8 cellular contexts compared by ENCODE assay signal in genomic region chr21:34804608-34805007, GRCh38.
DNase-seq lines count a peak whose midpoint lies in the region; ATAC-seq and TF ChIP-seq lines count a peak whose summit lies in the region.
"Not testable (repeated sequence)": the region's sequence is repeated elsewhere in the genome, so short reads cannot be mapped to it uniquely, and the experiment has no call there.

No MANE protein-coding gene starts in this region.

- H3K9ac ChIP-seq in BLaER1 treated with 17β-estradiol and CSF1 and Interleukin-3, amounts not matched to agents 10 nM and 100 nM = peak overlapping the region in 4 of 11 experiments; percentile 7 to 40 (median 32); a peak in 3 of 22 replicates

- H3K4me1 Mint-ChIP-seq in Calu3 (ENCODE audit: low read depth, unreplicated experiment) = peaks cover 80% of the 10 kb centered on the region
- peaks cover 49% of the 10 kb centered on the region for H3K4me1 Mint-ChIP-seq in T-helper 17 cell
- H3K4me1 Mint-ChIP-seq in activated T-cell treated with anti-CD3 and anti-CD28 coated beads, Interleukin-2, amount 50 U/mL, for 24 hours (ENCODE audit: low read depth) = peaks cover 79% of the 10 kb centered on the region
- peaks cover 68% of the 10 kb centered on the region for H3K4me1 Mint-ChIP-seq in activated naive CD8-positive, alpha-beta T cell (ENCODE audit: low read depth)
- peaks cover 47 to 80% of the 10 kb centered on the region in 2 donors for H3K4me1 Mint-ChIP-seq in effector memory CD8-positive, alpha-beta T cell (ENCODE audit: low read depth in 2 of 2)
- peaks cover 8 to 71% (median 53%) of the 10 kb centered on the region in 4 donors for H3K4me1 Mint-ChIP-seq in naive thymus-derived CD8-positive, alpha-beta T cell
- H3K4me1 Mint-ChIP-seq in stimulated activated memory B cell treated with anti-CD40 and anti-IgM and Interleukin-4, amounts not matched to agents 10 μg/mL and 1 μg/mL and 100 μg/mL, for 72 hours = peaks cover 59% of the 10 kb centered on the region

- not testable (repeated sequence) for ATAC-seq in T-helper 17 cell; effector memory CD8-positive, alpha-beta T cell (replicated peaks); naive thymus-derived CD8-positive, alpha-beta T cell; stimulated activated memory B cell treated with anti-CD40 and anti-IgM and Interleukin-4, amounts not matched to agents 10 μg/mL and 1 μg/mL and 100 μg/mL, for 72 hours

- BruUV-seq in Calu3 (replicated peaks; lab: Mats Ljungman, UMichigan) = not testable (repeated sequence)

- peak overlapping the region in 1 of 10 experiments; percentile 9; a peak in 1 of 20 replicates for H3K4me3 ChIP-seq in BLaER1 treated with 17β-estradiol and CSF1 and Interleukin-3, amounts not matched to agents 10 nM and 100 nM

- H3K9me3 ChIP-seq in BLaER1 treated with 17β-estradiol and CSF1 and Interleukin-3, amounts not matched to agents 10 nM and 100 nM (replicated peaks in 1 of 11) = peaks cover 0 to 11% (median 0%) of the 10 kb centered on the region in 11 experiments; a peak in 3 of 22 replicates
- H3K9me3 ChIP-seq in T-helper 17 cell (ENCODE audit: control insufficient read depth, low read length, poor library complexity, severe bottlenecking) = not testable (repeated sequence)

- TF ChIP-seq CTCF in Calu3 (IDR thresholded peaks at IDR 0.05; ENCODE audit: unreplicated experiment) = not testable (repeated sequence)

- H3K9me3 Mint-ChIP-seq in Calu3 (ENCODE audit: low read depth, unreplicated experiment); activated T-cell treated with anti-CD3 and anti-CD28 coated beads, Interleukin-2, amount 50 U/mL, for 24 hours; activated naive CD8-positive, alpha-beta T cell (ENCODE audit: low read depth); effector memory CD8-positive, alpha-beta T cell; naive thymus-derived CD8-positive, alpha-beta T cell; stimulated activated memory B cell treated with anti-CD40 and anti-IgM and Interleukin-4, amounts not matched to agents 10 μg/mL and 1 μg/mL and 100 μg/mL, for 72 hours: not testable (repeated sequence)

- POLR2A ChIA-PET in naive thymus-derived CD8-positive, alpha-beta T cell (lab: Charles Lee) = not testable (repeated sequence)

- peak overlapping the region; percentile 9 to 82 (median 65); a peak in 21 of 22 replicates for H3K4me2 ChIP-seq in BLaER1 treated with 17β-estradiol and CSF1 and Interleukin-3, amounts not matched to agents 10 nM and 100 nM

- intact Hi-C loops in Calu3 (cut with micrococcal nuclease; ENCODE audit: unreplicated experiment) = loop anchor here (5.0 to 10.0 kb wide), 2 partner anchors 60 to 78 kb away; no protein-coding TSS in a partner anchor

- DNase-seq in Calu3; T-helper 17 cell; activated T-cell treated with anti-CD3 and anti-CD28 coated beads, Interleukin-2, amount 50 U/mL, for 24 hours; effector memory CD8-positive, alpha-beta T cell; naive thymus-derived CD8-positive, alpha-beta T cell: not testable (repeated sequence)

- peaks cover 91 to 100% (median 100%) of the 10 kb centered on the region in 11 experiments for H4K20me1 ChIP-seq in BLaER1 treated with 17β-estradiol and CSF1 and Interleukin-3, amounts not matched to agents 10 nM and 100 nM

- not testable (repeated sequence) for H3K27me3 ChIP-seq in BLaER1 treated with 17β-estradiol and CSF1 and Interleukin-3, amounts not matched to agents 10 nM and 100 nM

- H3K27ac ChIP-seq in BLaER1 treated with 17β-estradiol and CSF1 and Interleukin-3, amounts not matched to agents 10 nM and 100 nM = peak overlapping the region in 10 of 11 experiments; percentile 3 to 54 (median 38); a peak in 15 of 22 replicates

- H3K4me3 Mint-ChIP-seq in Calu3 (ENCODE audit: low read depth, unreplicated experiment); T-helper 17 cell; activated T-cell treated with anti-CD3 and anti-CD28 coated beads, Interleukin-2, amount 50 U/mL, for 24 hours; activated naive CD8-positive, alpha-beta T cell; effector memory CD8-positive, alpha-beta T cell; naive thymus-derived CD8-positive, alpha-beta T cell; stimulated activated memory B cell treated with anti-CD40 and anti-IgM and Interleukin-4, amounts not matched to agents 10 μg/mL and 1 μg/mL and 100 μg/mL, for 72 hours: not testable (repeated sequence)

- not testable (repeated sequence) for H3K27me3 Mint-ChIP-seq in Calu3 (ENCODE audit: unreplicated experiment); T-helper 17 cell; activated T-cell treated with anti-CD3 and anti-CD28 coated beads, Interleukin-2, amount 50 U/mL, for 24 hours; activated naive CD8-positive, alpha-beta T cell; effector memory CD8-positive, alpha-beta T cell; naive thymus-derived CD8-positive, alpha-beta T cell; stimulated activated memory B cell treated with anti-CD40 and anti-IgM and Interleukin-4, amounts not matched to agents 10 μg/mL and 1 μg/mL and 100 μg/mL, for 72 hours

- H3K4me1 ChIP-seq in BLaER1 treated with 17β-estradiol and CSF1 and Interleukin-3, amounts not matched to agents 10 nM and 100 nM = peaks cover 43 to 80% (median 59%) of the 10 kb centered on the region in 10 experiments

- H3K36me3 Mint-ChIP-seq in Calu3 (ENCODE audit: insufficient read depth, unreplicated experiment) = peaks cover 66% of the 10 kb centered on the region
- not testable (repeated sequence) for H3K36me3 Mint-ChIP-seq in T-helper 17 cell (ENCODE audit: low read depth)
- H3K36me3 Mint-ChIP-seq in activated T-cell treated with anti-CD3 and anti-CD28 coated beads, Interleukin-2, amount 50 U/mL, for 24 hours (ENCODE audit: low read depth) = peaks cover 94% of the 10 kb centered on the region
- peaks cover 15% of the 10 kb centered on the region for H3K36me3 Mint-ChIP-seq in activated naive CD8-positive, alpha-beta T cell
- H3K36me3 Mint-ChIP-seq in effector memory CD8-positive, alpha-beta T cell (ENCODE audit: insufficient read depth) = peaks cover 42% of the 10 kb centered on the region
- H3K36me3 Mint-ChIP-seq in naive thymus-derived CD8-positive, alpha-beta T cell = peaks cover 14 to 62% (median 33%) of the 10 kb centered on the region in 3 donors
- H3K36me3 Mint-ChIP-seq in stimulated activated memory B cell treated with anti-CD40 and anti-IgM and Interleukin-4, amounts not matched to agents 10 μg/mL and 1 μg/mL and 100 μg/mL, for 72 hours = peaks cover 53% of the 10 kb centered on the region

- CTCF ChIA-PET in Calu3 (lab: Charles Lee) = not testable (repeated sequence)

- H3K36me3 ChIP-seq in BLaER1 treated with 17β-estradiol and CSF1 and Interleukin-3, amounts not matched to agents 10 nM and 100 nM = peaks cover 92 to 100% (median 98%) of the 10 kb centered on the region in 11 experiments

- peak overlapping the region; percentile 87 for H3K27ac Mint-ChIP-seq in Calu3 (ENCODE audit: unreplicated experiment)
- peak overlapping the region; percentile 90 for H3K27ac Mint-ChIP-seq in T-helper 17 cell
- H3K27ac Mint-ChIP-seq in activated T-cell treated with anti-CD3 and anti-CD28 coated beads, Interleukin-2, amount 50 U/mL, for 24 hours = peak overlapping the region; percentile 53
- H3K27ac Mint-ChIP-seq in activated naive CD8-positive, alpha-beta T cell = peak overlapping the region; percentile 80
- peak overlapping the region; percentile 49 to 80 for H3K27ac Mint-ChIP-seq in effector memory CD8-positive, alpha-beta T cell
- H3K27ac Mint-ChIP-seq in naive thymus-derived CD8-positive, alpha-beta T cell = peak overlapping the region in 6 of 10 donors; percentile 45 to 95 (median 79)
- peak overlapping the region; percentile 15 for H3K27ac Mint-ChIP-seq in stimulated activated memory B cell treated with anti-CD40 and anti-IgM and Interleukin-4, amounts not matched to agents 10 μg/mL and 1 μg/mL and 100 μg/mL, for 72 hours

Comparison
In these comparisons a context has a peak if more than half of its experiments do, and no peak if none do; other contexts are left out.
1. H3K27ac Mint-ChIP-seq: peak in every context shown above with its lines; median percentile 90 in T-helper 17 cell; 87 in Calu3; 80 in activated naive CD8-positive, alpha-beta T cell; 79 in naive thymus-derived CD8-positive, alpha-beta T cell; 64 in effector memory CD8-positive, alpha-beta T cell; 53 in activated T-cell treated with anti-CD3 and anti-CD28 coated beads, Interleukin-2, amount 50 U/mL, for 24 hours; 15 in stimulated activated memory B cell treated with anti-CD40 and anti-IgM and Interleukin-4, amounts not matched to agents 10 μg/mL and 1 μg/mL and 100 μg/mL, for 72 hours.